Comparison of ENCODE assay signal across 23 cellular contexts in genomic region chr11:87501388-87501787, GRCh38.
"Had no signal": no experiment of that assay in that cellular context is flagged by ENCODE, and none has a peak within 500 bp of the region (broad histone marks: within the 10 kb centered on the region; RNA-seq: fewer than 3 reads in every experiment).

No MANE protein-coding gene starts in this region.

- H3K4me1 Mint-ChIP-seq: memory B cell, mesothelial cell of epicardium, natural killer cell had no signal

- H3K4me1 ChIP-seq: esophagus muscularis mucosa, gastroesophageal sphincter, left ventricle myocardium inferior, lower lobe of right lung, pancreas, stomach, transverse colon had no signal

- H3K4me3 Mint-ChIP-seq: memory B cell, mesothelial cell of epicardium, natural killer cell had no signal

- H3K36me3 Mint-ChIP-seq: memory B cell, mesothelial cell of epicardium, natural killer cell had no signal

- H3K27ac Mint-ChIP-seq: memory B cell, mesothelial cell of epicardium, natural killer cell, progenitor cell of endocrine pancreas had no signal

- H3K9me3 ChIP-seq: esophagus muscularis mucosa, lower lobe of right lung, pancreas, thoracic aorta, transverse colon had no signal

- H3K27me3 Mint-ChIP-seq: memory B cell, progenitor cell of endocrine pancreas had no signal

- DNase-seq: effector memory CD4-positive, alpha-beta T cell; foreskin fibroblast; glutamatergic neuron; kidney; left cardiac atrium; left ventricle myocardium inferior; lower lobe of right lung; natural killer cell; occipital lobe; pancreas; stimulated activated naive CD4-positive, alpha-beta T cell; stomach; substantia nigra; transverse colon had no signal

- ATAC-seq: gastroesophageal sphincter, left cardiac atrium, lower lobe of right lung, natural killer cell, pancreas, sciatic nerve had no signal

- H3K27ac ChIP-seq: epithelial cell of prostate, esophagus muscularis mucosa, gastroesophageal sphincter, left ventricle myocardium inferior, lower lobe of right lung, pancreas, skin epidermis, stomach, thoracic aorta, transverse colon had no signal

- H3K27me3 ChIP-seq: esophagus muscularis mucosa, gastroesophageal sphincter, pancreas, stomach, transverse colon had no signal

- H3K4me3 ChIP-seq: esophagus muscularis mucosa, gastroesophageal sphincter, left ventricle myocardium inferior, lower lobe of right lung, pancreas, skin epidermis, stomach, thoracic aorta, transverse colon had no signal

- H3K36me3 ChIP-seq: esophagus muscularis mucosa, gastroesophageal sphincter, left ventricle myocardium inferior, lower lobe of right lung, pancreas, stomach, thoracic aorta, transverse colon had no signal
